Comparison of ENCODE assay signal across 9 cellular contexts in genomic region chr3:136545664-136546266, GRCh38.
DNase-seq lines count a peak whose midpoint lies in the region; ATAC-seq and TF ChIP-seq lines count a peak whose summit lies in the region.
"Had no signal": no experiment of that assay in that cellular context is flagged by ENCODE, and none has a peak within 500 bp of the region (broad histone marks: within the 10 kb centered on the region; RNA-seq: fewer than 3 reads in every experiment).

No MANE protein-coding gene starts in this region.

- H3K9me3 Mint-ChIP-seq in endodermal cell, result no peaks in the 10 kb centered on the region
- H3K9me3 Mint-ChIP-seq in nephron progenitor cell, result no peaks in the 10 kb centered on the region

- no peaks in the 10 kb centered on the region for H3K36me3 ChIP-seq in endodermal cell (ENCODE audit: control insufficient read depth, insufficient read depth, low read length)
- no peaks in the 10 kb centered on the region for H3K36me3 ChIP-seq in MM.1S (replicated peaks; ENCODE audit: insufficient read depth, low read length)

- H3K4me3 ChIP-seq in endodermal cell (ENCODE audit: low read length) (no peak overlapping the region), MM.1S (ENCODE audit: low read length) (no peak overlapping the region)

- H3K79me2 ChIP-seq in MM.1S (ENCODE audit: low read length), result peaks cover 9% of the 10 kb centered on the region; the same call in 1 of the 2 replicates

- no peak for ATAC-seq in GM19351 (IDR thresholded peaks at IDR 0.05; ENCODE audit: unreplicated experiment)

- H3K27ac ChIP-seq in endodermal cell (ENCODE audit: low read depth, low read length) (no peak overlapping the region), MM.1S (ENCODE audit: low read length) (no peak overlapping the region)

- H4K20me1 ChIP-seq in MM.1S (ENCODE audit: insufficient read depth, low read length), result no peaks in the 10 kb centered on the region

- WGBS in endodermal cell (ENCODE audit: insufficient coverage in 1 of 2, insufficient read length in 1 of 2), 2 experiments, result 98% methylated on average over 3 of the region's 3 CpGs; no CpG with 5 or more reads in 1 of the 2 experiments

- no peak overlapping the region for H3K4me3 Mint-ChIP-seq in endodermal cell
- H3K4me3 Mint-ChIP-seq in nephron progenitor cell, result no peak overlapping the region

- H3K9me2 ChIP-seq in MM.1S (replicated peaks; ENCODE audit: insufficient read depth, low read length), result no peaks in the 10 kb centered on the region

- H3K36me3 Mint-ChIP-seq in endodermal cell (ENCODE audit: low read depth) (peaks cover 7% of the 10 kb centered on the region), nephron progenitor cell (ENCODE audit: low read depth) (peaks cover 21% of the 10 kb centered on the region)

- no peak overlapping the region for H3K9ac ChIP-seq in endodermal cell (ENCODE audit: extremely low read depth, low read length, poor library complexity, severe bottlenecking)
- H3K9ac ChIP-seq in MM.1S (ENCODE audit: low read length), result no peak overlapping the region

- H3K9me3 ChIP-seq in endodermal cell (ENCODE audit: control insufficient read depth, low read length) (no peaks in the 10 kb centered on the region), MM.1S (replicated peaks; ENCODE audit: insufficient read depth, low read length) (no peaks in the 10 kb centered on the region)

- TF ChIP-seq CTCF in endodermal cell (conservative IDR thresholded peaks at IDR 0.05) (peak; percentile 56), nephron progenitor cell (IDR thresholded peaks at IDR 0.05) (no peak), MM.1S (IDR thresholded peaks at IDR 0.05; ENCODE audit: low read length) (no peak)

- peak; percentile 16 for DNase-seq in GM03348 (ENCODE audit: low spot score)
- peak; percentile 34 for DNase-seq in OCI-M1 (lab: John Stamatoyannopoulos, UW)
- no peak for DNase-seq in endodermal cell
- DNase-seq in nephron progenitor cell, result no peak
- no peak for DNase-seq in HuH-7 (ENCODE audit: low spot score)
- DNase-seq in GM19238 (ENCODE audit: insufficient read length, low spot score), result no peak
- DNase-seq in MM.1S, result no peak
- DNase-seq: MV-4-11 had no signal

- H3K27ac Mint-ChIP-seq in endodermal cell (no peak overlapping the region), nephron progenitor cell (peak overlapping the region; percentile 19)

- no peaks in the 10 kb centered on the region for H3K27me3 Mint-ChIP-seq in endodermal cell (ENCODE audit: insufficient read depth)
- H3K27me3 Mint-ChIP-seq in nephron progenitor cell (ENCODE audit: low read depth, poor library complexity), result no peaks in the 10 kb centered on the region

- no peak overlapping the region for H3K4me2 ChIP-seq in MM.1S (ENCODE audit: low read depth, low read length)

- H2AFZ ChIP-seq in MM.1S (ENCODE audit: low read length), result no peak overlapping the region

- H3K27me3 ChIP-seq in endodermal cell (ENCODE audit: control insufficient read depth, insufficient read depth, low read length, poor library complexity, severe bottlenecking) (no peaks in the 10 kb centered on the region), MM.1S (replicated peaks; ENCODE audit: insufficient read depth, low read length) (no peaks in the 10 kb centered on the region)

- H3K4me1 ChIP-seq in endodermal cell (ENCODE audit: control insufficient read depth, insufficient read depth, low read length) (peaks cover 4% of the 10 kb centered on the region), MM.1S (ENCODE audit: low read length) (peaks cover 9% of the 10 kb centered on the region; the same call in 1 of the 2 replicates)

- peaks cover 16% of the 10 kb centered on the region for H3K4me1 Mint-ChIP-seq in endodermal cell
- peaks cover 8% of the 10 kb centered on the region for H3K4me1 Mint-ChIP-seq in nephron progenitor cell

- no peaks in the 10 kb centered on the region for H3F3A ChIP-seq in MM.1S (ENCODE audit: insufficient read depth, low read length)

Comparison
In these comparisons a context has a peak if more than half of its experiments do, and no peak if none do; other contexts are left out.
1. DNase-seq: peak in GM03348 (single experiment) and OCI-M1 (single experiment); none in endodermal cell (single experiment), nephron progenitor cell (single experiment), HuH-7 (single experiment), GM19238 (single experiment) and MM.1S (single experiment).